In genomic region chr5:14968796-14969195, GRCh38 we compare ENCODE assay signal across 21 cellular contexts.
A peak's percentile ranks its signal among the peaks of the same experiment; 100 is the strongest.
DNase-seq lines count a peak whose midpoint lies in the region; ATAC-seq lines count a peak whose summit lies in the region.
"Had no signal": no experiment of that assay in that cellular context is flagged by ENCODE, and none has a peak within 500 bp of the region (broad histone marks: within the 10 kb centered on the region; RNA-seq: fewer than 3 reads in every experiment).

No MANE protein-coding gene starts in this region.

- DNase-seq in activated naive CD4-positive, alpha-beta T cell treated with anti-CD3 and anti-CD28 coated beads, Interleukin-2, amount 50 U/mL, for 16 hours: no peak
- DNase-seq in NCI-H2227 treated with DMSO at 0.1 percent for 48 hours (lab: John Stamatoyannopoulos, UW) (no peak), dedifferentiated amniotic fluid mesenchymal stem cell (ENCODE audit: extremely low spot score) (no peak)
- DNase-seq: 8988T; ACHN; BE2C; C1 segment of cervical spinal cord; CD4-positive, alpha-beta memory T cell; CD4-positive, CD25-positive, alpha-beta regulatory T cell; CD8-positive, alpha-beta memory T cell; COR-L47; DMS 273 treated with DMSO at 0.1 percent for 48 hours; DMS153; DMS53; DMS79; DND-41; EL; GDM1 had no signal

- ATAC-seq in HG02870 (IDR thresholded peaks at IDR 0.05; ENCODE audit: unreplicated experiment) (peak; percentile 87), HG03039 (IDR thresholded peaks at IDR 0.05; ENCODE audit: unreplicated experiment) (peak; percentile 58)
- ATAC-seq: GM12878 had no signal
